ENCODE assay signal across 14 cellular contexts in the genomic region with DNA sequence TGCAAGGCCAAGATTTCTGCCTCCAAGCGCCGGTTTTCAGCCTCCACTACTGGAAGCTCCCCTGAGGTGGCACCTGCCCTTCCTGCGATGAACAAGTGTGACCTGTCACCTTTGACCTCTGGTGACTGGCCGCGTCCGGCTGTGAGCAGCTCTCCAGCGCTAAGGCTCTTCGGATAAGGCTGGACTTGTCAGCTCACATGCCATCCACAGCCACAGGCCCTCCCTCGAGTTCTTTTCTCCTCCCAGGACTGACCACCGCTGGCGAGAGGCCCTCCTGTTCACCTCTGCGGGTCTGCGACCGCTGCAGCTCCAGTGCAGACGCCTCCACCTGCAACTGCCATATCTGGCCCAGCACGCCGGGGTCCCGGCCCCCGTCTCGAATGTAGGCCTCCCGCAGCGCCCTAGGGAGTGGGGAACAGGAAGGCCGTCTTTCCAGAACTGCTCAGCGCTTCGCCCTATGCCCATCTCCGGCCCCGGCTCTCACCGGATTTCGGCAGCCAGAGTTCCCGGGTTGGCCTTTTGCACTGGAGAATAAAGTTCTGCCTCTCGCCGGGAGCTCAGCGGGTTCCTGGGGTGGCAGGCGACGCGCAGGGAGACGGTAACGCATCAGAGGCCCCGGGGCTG. TPM values are rescaled to one million over a fixed set of nuclear protein-coding genes. Genes with fewer than 3 reads are reported as not detected.
DNase-seq lines count a peak whose midpoint lies in the region; ATAC-seq lines count a peak whose summit lies in the region.
"Had no signal": no experiment of that assay in that cellular context is flagged by ENCODE, and none has a peak within 500 bp of the region (broad histone marks: within the 10 kb centered on the region; RNA-seq: fewer than 3 reads in every experiment).

No MANE protein-coding gene starts in this region.

- no peaks in the 10 kb centered on the region for H3K9me3 Mint-ChIP-seq in stimulated activated naive CD8-positive, alpha-beta T cell treated with anti-CD3 and anti-CD28 coated beads, Interleukin-15, amount 100 ng/mL, for 72 hours
- H3K9me3 Mint-ChIP-seq: memory B cell had no signal

- DNase-seq in stimulated activated naive CD8-positive, alpha-beta T cell treated with anti-CD3 and anti-CD28 coated beads, Interleukin-15, amount 100 ng/mL, for 72 hours = no peak
- DNase-seq in stimulated activated naive CD8-positive, alpha-beta T cell treated with anti-CD3 and anti-CD28 coated beads, Interleukin-15, Interleukin-2, amounts not matched to agents 100 U/mL and 50 U/mL, for 24 hours = no peak
- DNase-seq in right cardiac atrium = peak; percentile 17 to 66 (median 63)
- peak; percentile 35 for DNase-seq in retina
- no peak for DNase-seq in mucosa of gallbladder (ENCODE audit: low spot score)
- DNase-seq in Kasumi-1 (lab: John Stamatoyannopoulos, UW) = no peak
- no peak for DNase-seq in DMS79 treated with DMSO at 0.1 percent for 48 hours (lab: John Stamatoyannopoulos, UW)
- DNase-seq: NCI-H146, NCI-H524 treated with DMSO at 0.1 percent for 48 hours, T1000 had no signal

- peaks cover under 1% of the 10 kb centered on the region for H3K4me1 Mint-ChIP-seq in stimulated activated naive CD8-positive, alpha-beta T cell treated with anti-CD3 and anti-CD28 coated beads, Interleukin-15, amount 100 ng/mL, for 72 hours
- H3K4me1 Mint-ChIP-seq: memory B cell had no signal

- no peaks in the 10 kb centered on the region for H3K9me3 ChIP-seq in right cardiac atrium (ENCODE audit: control insufficient read depth, low read length)
- H3K9me3 ChIP-seq: prostate gland had no signal

- peak overlapping the region in 1 of 2 donors; percentile 82 for H3K27ac Mint-ChIP-seq in stimulated activated naive CD8-positive, alpha-beta T cell treated with anti-CD3 and anti-CD28 coated beads, Interleukin-15, amount 100 ng/mL, for 72 hours
- H3K27ac Mint-ChIP-seq: activated naive CD8-positive, alpha-beta T cell; memory B cell had no signal

- H3K27me3 ChIP-seq in right cardiac atrium (ENCODE audit: control insufficient read depth, insufficient read depth) = no peaks in the 10 kb centered on the region

- ATAC-seq in stimulated activated naive CD8-positive, alpha-beta T cell treated with anti-CD3 and anti-CD28 coated beads, Interleukin-15, amount 100 ng/mL, for 72 hours = peak; percentile 7
- ATAC-seq in stimulated activated naive CD8-positive, alpha-beta T cell treated with anti-CD3 and anti-CD28 coated beads, Interleukin-15, Interleukin-2, amounts not matched to agents 100 U/mL and 50 U/mL, for 24 hours = no peak
- ATAC-seq in right cardiac atrium (peak; percentile 34), HG02571 (IDR thresholded peaks at IDR 0.05; ENCODE audit: unreplicated experiment) (no peak)

- no peak overlapping the region for H3K4me3 Mint-ChIP-seq in stimulated activated naive CD8-positive, alpha-beta T cell treated with anti-CD3 and anti-CD28 coated beads, Interleukin-15, amount 100 ng/mL, for 72 hours
- H3K4me3 Mint-ChIP-seq: activated naive CD8-positive, alpha-beta T cell; memory B cell had no signal

- peak overlapping the region; percentile 3 for H3K27ac ChIP-seq in right cardiac atrium (ENCODE audit: low read length)

- peaks cover 8% of the 10 kb centered on the region for H3K4me1 ChIP-seq in right cardiac atrium (ENCODE audit: control insufficient read depth, insufficient read depth, low read length)
- H3K4me1 ChIP-seq: prostate gland had no signal

- H3K4me3 ChIP-seq in right cardiac atrium (ENCODE audit: low read length) = peak overlapping the region; percentile 7
- H3K4me3 ChIP-seq: prostate gland had no signal

- H3K27me3 Mint-ChIP-seq in stimulated activated naive CD8-positive, alpha-beta T cell treated with anti-CD3 and anti-CD28 coated beads, Interleukin-15, amount 100 ng/mL, for 72 hours = no peaks in the 10 kb centered on the region
- H3K27me3 Mint-ChIP-seq: activated naive CD8-positive, alpha-beta T cell; memory B cell had no signal

- intact Hi-C loops in right cardiac atrium (cut with DNase I) = no loop called here

- WGBS in right cardiac atrium = 34% methylated on average over 39 of the region's 39 CpGs

RNA-seq across cellular contexts. Expression of gene CCDC17, which starts 1.5 kb away (rescaled TPM):
- 1 to 10 TPM in 3 of 4 donors, under 1 TPM in 1; 0.42 to 1.8 (median 1.1) TPM for total RNA-seq in right cardiac atrium
- 0.93 TPM for polyA plus RNA-seq in right cardiac atrium
- 2.8 TPM for total RNA-seq in mucosa of gallbladder

RNA-seq across cellular contexts. Expression of gene NASP, which starts 38.5 kb away (rescaled TPM):
- total RNA-seq in right cardiac atrium (10 to 100 TPM; 43.7 to 49.4 (median 48.1) TPM), mucosa of gallbladder (43.7 TPM)
- polyA plus RNA-seq in right cardiac atrium = 89.8 TPM

Comparison
In these comparisons a context has a peak if more than half of its experiments do, and no peak if none do; other contexts are left out.
1. ATAC-seq: peak in stimulated activated naive CD8-positive, alpha-beta T cell treated with anti-CD3 and anti-CD28 coated beads, Interleukin-15, amount 100 ng/mL, for 72 hours (single experiment) and right cardiac atrium (2 of 2); none in stimulated activated naive CD8-positive, alpha-beta T cell treated with anti-CD3 and anti-CD28 coated beads, Interleukin-15, Interleukin-2, amounts not matched to agents 100 U/mL and 50 U/mL, for 24 hours (single experiment) and HG02571 (single experiment).
2. DNase-seq: peak in right cardiac atrium (3 of 3) and retina (single experiment); none in stimulated activated naive CD8-positive, alpha-beta T cell treated with anti-CD3 and anti-CD28 coated beads, Interleukin-15, amount 100 ng/mL, for 72 hours (0 of 2), stimulated activated naive CD8-positive, alpha-beta T cell treated with anti-CD3 and anti-CD28 coated beads, Interleukin-15, Interleukin-2, amounts not matched to agents 100 U/mL and 50 U/mL, for 24 hours (single experiment), mucosa of gallbladder (single experiment), Kasumi-1 (0 of 2) and DMS79 treated with DMSO at 0.1 percent for 48 hours (single experiment).